In the genomic region with DNA sequence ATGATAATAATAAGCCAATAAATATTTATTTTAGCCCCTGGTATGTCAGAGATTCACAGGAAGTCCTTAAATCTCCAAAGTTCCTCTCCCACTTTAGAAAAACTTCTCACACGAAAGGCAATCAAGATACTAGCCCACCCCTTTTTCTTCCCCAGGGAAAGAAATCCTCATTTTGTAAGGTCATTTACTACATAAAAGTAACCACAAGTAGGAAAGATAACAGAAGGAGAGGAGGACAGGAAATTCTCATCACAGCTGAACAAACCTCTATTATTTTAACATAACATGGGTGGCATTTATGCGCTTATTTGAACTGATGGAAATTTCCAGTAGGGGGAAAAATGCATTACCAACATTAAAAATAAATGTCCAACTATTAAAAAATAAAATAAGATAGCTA, we compare ENCODE assay signal across 24 cellular contexts. TPM values are rescaled to one million over a fixed set of nuclear protein-coding genes. Genes with fewer than 3 reads are reported as not detected.
DNase-seq lines count a peak whose midpoint lies in the region; ATAC-seq and TF ChIP-seq lines count a peak whose summit lies in the region.
"Had no signal": no experiment of that assay in that cellular context is flagged by ENCODE, and none has a peak within 500 bp of the region (broad histone marks: within the 10 kb centered on the region; RNA-seq: fewer than 3 reads in every experiment).

No MANE protein-coding gene starts in this region.

- in situ Hi-C loops in brain microvascular endothelial cell (cut with HindIII; ENCODE audit: low pct_ligation_motif_present, low sequenced_read_pairs), result no loop called here

- peak overlapping the region; percentile 48 for H3K27ac ChIP-seq in brain microvascular endothelial cell
- H3K27ac ChIP-seq: cardiac muscle cell, heart right ventricle, KMS-11, thoracic aorta, VCaP had no signal

- H3K27me3 Mint-ChIP-seq in nephron (ENCODE audit: low read depth), result peaks cover 3% of the 10 kb centered on the region
- H3K27me3 Mint-ChIP-seq: activated CD4-positive, alpha-beta memory T cell treated with anti-CD3 and anti-CD28 coated beads, Interleukin-2, amount 10 ng/mL, durations not matched to agents 7 days and 5 days; stimulated activated memory B cell treated with anti-CD40 and anti-IgM and Interleukin-4, amounts not matched to agents 10 μg/mL and 1 μg/mL and 100 μg/mL, for 72 hours had no signal

- DNase-seq in COLO829 (ENCODE audit: low spot score) (peak; percentile 73), LHCN-M2 (ENCODE audit: low read depth) (peak; percentile 87), brain microvascular endothelial cell (peak; percentile 18), NCI-H446 (lab: John Stamatoyannopoulos, UW) (no peak)
- DNase-seq: activated CD4-positive, alpha-beta memory T cell treated with anti-CD3 and anti-CD28 coated beads, Interleukin-2, amount 10 ng/mL, durations not matched to agents 7 days and 5 days; AML-193; effector CD8-positive, alpha-beta T cell; GOT3; heart right ventricle; immature natural killer cell; left ventricle myocardium superior; NCI-H1092; NCI-H2081; NCI-H524; nucleus accumbens; Right ventricle myocardium superior had no signal

- H3K27me3 ChIP-seq in brain microvascular endothelial cell (replicated peaks), result no peaks in the 10 kb centered on the region
- H3K27me3 ChIP-seq: cardiac muscle cell, heart right ventricle had no signal

- peak overlapping the region in 2 of 3 experiments; percentile 48 to 61 for H3K27ac Mint-ChIP-seq in nephron
- H3K27ac Mint-ChIP-seq: stimulated activated memory B cell treated with anti-CD40 and anti-IgM and Interleukin-4, amounts not matched to agents 10 μg/mL and 1 μg/mL and 100 μg/mL, for 72 hours had no signal

- H3K9me3 Mint-ChIP-seq in nephron, result no peaks in the 10 kb centered on the region
- H3K9me3 Mint-ChIP-seq: activated CD4-positive, alpha-beta memory T cell treated with anti-CD3 and anti-CD28 coated beads, Interleukin-2, amount 10 ng/mL, durations not matched to agents 7 days and 5 days; immature natural killer cell; stimulated activated memory B cell treated with anti-CD40 and anti-IgM and Interleukin-4, amounts not matched to agents 10 μg/mL and 1 μg/mL and 100 μg/mL, for 72 hours had no signal

- H3K4me3 ChIP-seq in brain microvascular endothelial cell (ENCODE audit: low read depth, low read length), result no peak overlapping the region
- H3K4me3 ChIP-seq: cardiac muscle cell, heart right ventricle, thoracic aorta had no signal

- ATAC-seq in GM18519 (IDR thresholded peaks at IDR 0.05; ENCODE audit: low FRiP score, unreplicated experiment), result no peak
- ATAC-seq in HG03159 (IDR thresholded peaks at IDR 0.05; ENCODE audit: unreplicated experiment), result no peak
- ATAC-seq: heart right ventricle; left ventricle myocardium superior; stimulated activated memory B cell treated with anti-CD40 and anti-IgM and Interleukin-4, amounts not matched to agents 10 μg/mL and 1 μg/mL and 100 μg/mL, for 72 hours had no signal

- peak overlapping the region in 1 of 3 experiments; percentile 18 for H3K4me3 Mint-ChIP-seq in nephron
- H3K4me3 Mint-ChIP-seq: stimulated activated memory B cell treated with anti-CD40 and anti-IgM and Interleukin-4, amounts not matched to agents 10 μg/mL and 1 μg/mL and 100 μg/mL, for 72 hours had no signal

- H3K36me3 ChIP-seq in brain microvascular endothelial cell (replicated peaks), result peaks cover 3% of the 10 kb centered on the region
- H3K36me3 ChIP-seq: cardiac muscle cell, thoracic aorta had no signal

- no peak for TF ChIP-seq CTCF in brain microvascular endothelial cell (IDR thresholded peaks at IDR 0.05; ENCODE audit: low read depth, low read length, missing control alignments)
- no peak for TF ChIP-seq CTCF in nephron (IDR thresholded peaks at IDR 0.05; ENCODE audit: unreplicated experiment in 3 of 3)

- peaks cover 9% of the 10 kb centered on the region for H3K4me1 Mint-ChIP-seq in nephron

- H3K36me3 Mint-ChIP-seq in nephron (ENCODE audit: low read depth), result peaks cover 2% of the 10 kb centered on the region

RNA-seq across cellular contexts. Expression of gene FAM222B, which starts 3.4 kb away (rescaled TPM):
- 16.2 and 18.0 TPM in 2 replicates for total RNA-seq in LHCN-M2 (2014; rRNA removed)
- polyA plus RNA-seq in LHCN-M2 (2012), result 18.1 TPM

RNA-seq across cellular contexts. Expression of gene ERAL1, which starts 15.6 kb away (rescaled TPM):
- total RNA-seq in LHCN-M2 (2014; rRNA removed), result 41.3 and 49.2 TPM in 2 replicates
- polyA plus RNA-seq in LHCN-M2 (2012), result 44.2 TPM

RNA-seq across cellular contexts. Expression of gene FLOT2, which starts 58.3 kb away (rescaled TPM):
- total RNA-seq in LHCN-M2 (2014; rRNA removed), result 23.7 and 31.6 TPM in 2 replicates
- polyA plus RNA-seq in LHCN-M2 (2012), result 62.1 TPM

Comparison
In these comparisons a context has a peak if more than half of its experiments do, and no peak if none do; other contexts are left out.
1. DNase-seq: peak in COLO829 (single experiment), LHCN-M2 (single experiment) and brain microvascular endothelial cell (single experiment); none in NCI-H446 (0 of 2).